Comparison of ENCODE assay signal across 1 cellular context in genomic region chr5:133249593-133249992, GRCh38.
A peak's percentile ranks its signal among the peaks of the same experiment; 100 is the strongest.
TF ChIP-seq lines count a peak whose summit lies in the region.

No MANE protein-coding gene starts in this region.

TF ChIP-seq in K562, 482 proteins besides CTCF, POLR2A, EP300 and RAD21 (continued from another document):
- 0 out of 2 replicates have a peak, but pooled peaks have one; percentile 29 for TF ChIP-seq CTBP1 (IDR thresholded peaks at IDR 0.05; ENCODE audit: borderline replicate concordance)
- peak in 1 of 2 experiments; percentile 42; a peak in 2 of 4 replicates for TF ChIP-seq KDM1A (IDR thresholded peaks at IDR 0.05)
- TF ChIP-seq PRDM10 (IDR thresholded peaks at IDR 0.05; ENCODE audit: partially characterized antibody): peak; percentile 12
- peak; percentile 56 for TF ChIP-seq TCF3 (CRISPR knock-in tag; IDR thresholded peaks at IDR 0.05)
- TF ChIP-seq NR2C2 (CRISPR knock-in tag; IDR thresholded peaks at IDR 0.05): 0 out of 2 replicates have a peak, but pooled peaks have one; percentile 13
- TF ChIP-seq NR2C2 (tag; IDR thresholded peaks at IDR 0.05): peak; percentile 74
- peak; percentile 44; the same call in 1 of the 2 replicates for TF ChIP-seq ARID1B (IDR thresholded peaks at IDR 0.05)
- TF ChIP-seq MBD1 (CRISPR knock-in tag; IDR thresholded peaks at IDR 0.05): no peak
- TF ChIP-seq, protein P1, sequence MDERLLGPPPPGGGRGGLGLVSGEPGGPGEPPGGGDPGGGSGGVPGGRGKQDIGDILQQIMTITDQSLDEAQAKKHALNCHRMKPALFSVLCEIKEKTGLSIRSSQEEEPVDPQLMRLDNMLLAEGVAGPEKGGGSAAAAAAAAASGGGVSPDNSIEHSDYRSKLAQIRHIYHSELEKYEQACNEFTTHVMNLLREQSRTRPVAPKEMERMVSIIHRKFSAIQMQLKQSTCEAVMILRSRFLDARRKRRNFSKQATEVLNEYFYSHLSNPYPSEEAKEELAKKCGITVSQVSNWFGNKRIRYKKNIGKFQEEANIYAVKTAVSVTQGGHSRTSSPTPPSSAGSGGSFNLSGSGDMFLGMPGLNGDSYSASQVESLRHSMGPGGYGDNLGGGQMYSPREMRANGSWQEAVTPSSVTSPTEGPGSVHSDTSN (CRISPR knock-in tag; IDR thresholded peaks at IDR 0.05; ENCODE audit: low read depth): no peak
- TF ChIP-seq, protein P1 (tag; conservative IDR thresholded peaks at IDR 0.05; ENCODE audit: low read depth): peak; percentile 62; the same call in 1 of the 2 replicates
- 0 out of 2 replicates have a peak, but pooled peaks have one; percentile 52 for TF ChIP-seq SMARCA4 (IDR thresholded peaks at IDR 0.05)
- TF ChIP-seq MECOM (CRISPR knock-in tag; IDR thresholded peaks at IDR 0.05): no peak
- 0 out of 2 replicates have a peak, but pooled peaks have one; percentile 38 for TF ChIP-seq FOXJ2 (tag; IDR thresholded peaks at IDR 0.05)
- TF ChIP-seq MAFK (IDR thresholded peaks at IDR 0.05; ENCODE audit: low read length): 0 out of 2 replicates have a peak, but pooled peaks have one; percentile 29
- 0 out of 2 replicates have a peak, but pooled peaks have one; percentile 28 for TF ChIP-seq SMAD4 (CRISPR knock-in tag; conservative IDR thresholded peaks at IDR 0.05)
- TF ChIP-seq ZNF766 (CRISPR knock-in tag; conservative IDR thresholded peaks at IDR 0.05): no peak
- peak; percentile 45 for TF ChIP-seq HMGN3 (IDR thresholded peaks at IDR 0.05; ENCODE audit: borderline replicate concordance, extremely low read depth, insufficient read length, low read depth, low read length)
- 0 out of 2 replicates have a peak, but pooled peaks have one; percentile 7 for TF ChIP-seq PKNOX1 (IDR thresholded peaks at IDR 0.05)
- 0 out of 2 replicates have a peak, but pooled peaks have one; percentile 19 for TF ChIP-seq ATF7 (IDR thresholded peaks at IDR 0.05)
- peak; percentile 32; the same call in 1 of the 2 replicates for TF ChIP-seq L3MBTL2 (IDR thresholded peaks at IDR 0.05)
- peak; percentile 86 for TF ChIP-seq NFIC (IDR thresholded peaks at IDR 0.05)
- no peak for TF ChIP-seq ZBTB1 (CRISPR knock-in tag; IDR thresholded peaks at IDR 0.05; ENCODE audit: borderline replicate concordance, low read depth)
- TF ChIP-seq JUND (IDR thresholded peaks at IDR 0.05; ENCODE audit: borderline replicate concordance, low read depth, low read length): peak; percentile 53; the same call in 1 of the 2 replicates
- TF ChIP-seq JUND (tag; IDR thresholded peaks at IDR 0.05; ENCODE audit: borderline replicate concordance, low read depth, low read length): peak; percentile 24; the same call in 1 of the 3 replicates
- TF ChIP-seq HNRNPL (IDR thresholded peaks at IDR 0.05; ENCODE audit: low read depth, low read length): no peak
- peak in 1 of 2 experiments; percentile 30; a peak in 1 of 4 replicates for TF ChIP-seq NRF1 (conservative IDR thresholded peaks at IDR 0.05 in 1 of 2, IDR thresholded peaks at IDR 0.05 in 1 of 2)
- no peak for TF ChIP-seq ZNF699 (CRISPR knock-in tag; IDR thresholded peaks at IDR 0.05; ENCODE audit: insufficient replicate concordance)
- peak; percentile 18; the same call in 1 of the 2 replicates for TF ChIP-seq C11orf30 (IDR thresholded peaks at IDR 0.05; ENCODE audit: low read depth)
- TF ChIP-seq SOX6 (IDR thresholded peaks at IDR 0.05): peak; percentile 37; the same call in 1 of the 2 replicates
TF ChIP-seq in K562: peak in this region for 28.
